Comparison of ENCODE assay signal across 11 cellular contexts in genomic region chr17:80827646-80828643, GRCh38.
DNase-seq lines count a peak whose midpoint lies in the region; ATAC-seq, FAIRE-seq and TF ChIP-seq lines count a peak whose summit lies in the region.
"Had no signal": no experiment of that assay in that cellular context is flagged by ENCODE, and none has a peak within 500 bp of the region (broad histone marks: within the 10 kb centered on the region; RNA-seq: fewer than 3 reads in every experiment).

No MANE protein-coding gene starts in this region.

- POLR2A ChIA-PET in HepG2 (lab: Yijun Ruan, JAX) = no interaction called here
- POLR2A ChIA-PET in activated CD4-positive, alpha-beta memory T cell treated with anti-CD3 and anti-CD28 coated beads, Interleukin-2, amount 10 ng/mL, durations not matched to agents 7 days and 5 days (lab: Charles Lee) = interaction anchor here (1.2 to 1.5 kb wide), 3 partner anchors 19 to 50 kb away, joined by 3 to 5 read pairs (median 3); no protein-coding TSS in a partner anchor

- DNase-seq in HepG2 (ENCODE audit: low spot score) (no peak), NCI-H82 (lab: John Stamatoyannopoulos, UW) (no peak)
- no peak for DNase-seq in activated CD4-positive, alpha-beta memory T cell treated with anti-CD3 and anti-CD28 coated beads, Interleukin-2, amount 10 ng/mL, durations not matched to agents 7 days and 5 days
- DNase-seq in stimulated activated naive CD4-positive, alpha-beta T cell treated with Interleukin-2 at 50 U/mL for 16 hours (lab: John Stamatoyannopoulos, UW) = no peak
- DNase-seq: erythroblast had no signal

- H3K27me3 Mint-ChIP-seq in activated CD4-positive, alpha-beta memory T cell treated with anti-CD3 and anti-CD28 coated beads, Interleukin-2, amount 10 ng/mL, durations not matched to agents 7 days and 5 days = no peaks in the 10 kb centered on the region

- TF ChIP-seq RAD21 in HepG2 (CRISPR knock-in tag; IDR thresholded peaks at IDR 0.05) = no peak

- H3K4me3 ChIP-seq in BLaER1 treated with 17β-estradiol and CSF1 and Interleukin-3, amounts not matched to agents 10 nM and 100 nM = peak overlapping the region in 2 of 10 experiments; percentile 6 to 10; a peak in 2 of 20 replicates
- H3K4me3 ChIP-seq in HUES48 (ENCODE audit: low read depth, low read length) = peak overlapping the region; percentile 20; the same call in 1 of the 2 replicates
- no peak overlapping the region for H3K4me3 ChIP-seq in HepG2 (replicated peaks in 1 of 3; ENCODE audit: insufficient read depth in 1 of 3, low read depth in 2 of 3, low read length in 3 of 3)

- CTCF ChIA-PET in HepG2 (lab: Yijun Ruan, JAX; ENCODE audit: low intra/inter-chr PET ratio, low total read pairs) = no interaction called here
- CTCF ChIA-PET in activated CD4-positive, alpha-beta memory T cell treated with anti-CD3 and anti-CD28 coated beads, Interleukin-2, amount 10 ng/mL, durations not matched to agents 7 days and 5 days (lab: Charles Lee) = no interaction called here

- no TSS peak for BruUV-seq in HepG2 (replicated peaks; lab: Mats Ljungman, UMichigan)

- ATAC-seq in HepG2 = no peak
- no peak for ATAC-seq in HG02852 (IDR thresholded peaks at IDR 0.05; ENCODE audit: unreplicated experiment)
- ATAC-seq: Right ventricle myocardium inferior had no signal

- H3K9ac ChIP-seq in BLaER1 treated with 17β-estradiol and CSF1 and Interleukin-3, amounts not matched to agents 10 nM and 100 nM = peak overlapping the region in 6 of 11 experiments; percentile 0 to 32 (median 18); a peak in 3 of 22 replicates
- H3K9ac ChIP-seq in HUES48 (ENCODE audit: low read depth, low read length) (peak overlapping the region; percentile 21; the same call in 1 of the 2 replicates), HepG2 (ENCODE audit: insufficient read depth, low read depth, low read length) (no peak overlapping the region)

- no peak for TF ChIP-seq EP300 in HepG2 (IDR thresholded peaks at IDR 0.05; ENCODE audit: low read depth in 2 of 2, low read length in 2 of 2)
- no peak for TF ChIP-seq EP300 in HepG2 (CRISPR knock-in tag; IDR thresholded peaks at IDR 0.05; ENCODE audit: borderline replicate concordance)

- no peaks in the 10 kb centered on the region for H3K79me2 ChIP-seq in HepG2 (ENCODE audit: insufficient read depth, low read length)

- H3K27me3 ChIP-seq in BLaER1 treated with 17β-estradiol and CSF1 and Interleukin-3, amounts not matched to agents 10 nM and 100 nM = peaks cover 0 to 34% (median 19%) of the 10 kb centered on the region in 11 experiments; a peak in 14 of 22 replicates
- no peaks in the 10 kb centered on the region for H3K27me3 ChIP-seq in HUES48 (ENCODE audit: control insufficient read depth, insufficient read depth, low read length)
- H3K27me3 ChIP-seq in HepG2 (ENCODE audit: control insufficient read depth in 1 of 2, insufficient read depth in 2 of 2, low read length in 2 of 2) = no peaks in the 10 kb centered on the region

- H3K9me3 Mint-ChIP-seq in activated CD4-positive, alpha-beta memory T cell treated with anti-CD3 and anti-CD28 coated beads, Interleukin-2, amount 10 ng/mL, durations not matched to agents 7 days and 5 days = no peaks in the 10 kb centered on the region

- TF ChIP-seq POLR2A in HepG2 (IDR thresholded peaks at IDR 0.05; ENCODE audit: insufficient read depth in 1 of 2, low read depth in 2 of 2, low read length in 2 of 2) = no peak

- no peak for FAIRE-seq in HepG2 (lab: Jason Lieb, UNC)
- FAIRE-seq: G401.6 had no signal

- peaks cover 25 to 50% (median 33%) of the 10 kb centered on the region in 11 experiments for H3K36me3 ChIP-seq in BLaER1 treated with 17β-estradiol and CSF1 and Interleukin-3, amounts not matched to agents 10 nM and 100 nM
- H3K36me3 ChIP-seq in HUES48 (ENCODE audit: control insufficient read depth, insufficient read depth, low read length) (peaks cover 2% of the 10 kb centered on the region; the same call in 1 of the 2 replicates), HepG2 (replicated peaks in 1 of 2; ENCODE audit: control insufficient read depth in 1 of 2, insufficient read depth in 2 of 2, low read length in 2 of 2) (peaks cover 19 to 43% of the 10 kb centered on the region in 2 experiments; a peak in 4 of 5 replicates)

- peaks cover 47% of the 10 kb centered on the region for H3K36me3 Mint-ChIP-seq in activated CD4-positive, alpha-beta memory T cell treated with anti-CD3 and anti-CD28 coated beads, Interleukin-2, amount 10 ng/mL, durations not matched to agents 7 days and 5 days (ENCODE audit: low read depth)

- H3K27ac ChIP-seq in BLaER1 treated with 17β-estradiol and CSF1 and Interleukin-3, amounts not matched to agents 10 nM and 100 nM = peak overlapping the region in 4 of 11 experiments; percentile 1 to 58 (median 24); a peak in 6 of 22 replicates
- H3K27ac ChIP-seq in HUES48 (ENCODE audit: low read depth, low read length) (peak overlapping the region; percentile 67), adipose tissue (ENCODE audit: low read depth, low read length) (peak overlapping the region; percentile 70), HepG2 (ENCODE audit: extremely low read length, insufficient read depth, low read length) (no peak overlapping the region)

- peaks cover 5 to 91% (median 57%) of the 10 kb centered on the region in 11 experiments; a peak in 20 of 22 replicates for H4K20me1 ChIP-seq in BLaER1 treated with 17β-estradiol and CSF1 and Interleukin-3, amounts not matched to agents 10 nM and 100 nM
- no peaks in the 10 kb centered on the region for H4K20me1 ChIP-seq in HepG2 (ENCODE audit: insufficient read depth, low read length)

- H3K4me3 Mint-ChIP-seq in activated CD4-positive, alpha-beta memory T cell treated with anti-CD3 and anti-CD28 coated beads, Interleukin-2, amount 10 ng/mL, durations not matched to agents 7 days and 5 days = no peak overlapping the region

- peak overlapping the region; percentile 81 to 95 (median 88) for H3K4me2 ChIP-seq in BLaER1 treated with 17β-estradiol and CSF1 and Interleukin-3, amounts not matched to agents 10 nM and 100 nM
- no peak overlapping the region for H3K4me2 ChIP-seq in HepG2 (ENCODE audit: low read depth, low read length)

- H3K4me1 Mint-ChIP-seq in activated CD4-positive, alpha-beta memory T cell treated with anti-CD3 and anti-CD28 coated beads, Interleukin-2, amount 10 ng/mL, durations not matched to agents 7 days and 5 days = peaks cover 54% of the 10 kb centered on the region

- intact Hi-C loops in HepG2 (cut with micrococcal nuclease; ENCODE audit: unreplicated experiment) = no loop called here

- H3K9me3 ChIP-seq in BLaER1 treated with 17β-estradiol and CSF1 and Interleukin-3, amounts not matched to agents 10 nM and 100 nM (replicated peaks in 1 of 11) = no peaks in the 10 kb centered on the region
- H3K9me3 ChIP-seq in HUES48 (ENCODE audit: control insufficient read depth, insufficient read depth, low read length) (no peaks in the 10 kb centered on the region), HepG2 (ENCODE audit: low read length) (no peaks in the 10 kb centered on the region)

- in situ Hi-C loops in HepG2 (cut with HindIII; ENCODE audit: extremely low pct_ligation_motif_present, low pct_unique_long_range_greater_than_20kb) = no loop called here

- TF ChIP-seq CTCF in HepG2 (CRISPR knock-in tag; IDR thresholded peaks at IDR 0.05) = no peak

- no peak overlapping the region for H3K27ac Mint-ChIP-seq in activated CD4-positive, alpha-beta memory T cell treated with anti-CD3 and anti-CD28 coated beads, Interleukin-2, amount 10 ng/mL, durations not matched to agents 7 days and 5 days

- H3K4me1 ChIP-seq in BLaER1 treated with 17β-estradiol and CSF1 and Interleukin-3, amounts not matched to agents 10 nM and 100 nM = peaks cover 32 to 40% (median 39%) of the 10 kb centered on the region in 10 experiments
- peaks cover 30% of the 10 kb centered on the region for H3K4me1 ChIP-seq in HUES48 (ENCODE audit: control insufficient read depth, insufficient read depth, low read length)
- H3K4me1 ChIP-seq in HepG2 (ENCODE audit: insufficient read depth, low read length) = peaks cover 8% of the 10 kb centered on the region

- 87 to 89% (median 87%) methylated on average over 34 of the region's 34 CpGs for WGBS in adipose tissue, 3 donors
- WGBS in HepG2 (ENCODE audit: low lambda C conversion rate) = 98% methylated on average over 27 of the region's 34 CpGs

- no peak overlapping the region for H2AFZ ChIP-seq in HepG2 (ENCODE audit: low read length)

TF ChIP-seq in HepG2, 621 proteins besides CTCF, POLR2A, EP300 and RAD21:
- TF ChIP-seq ZBTB33 (CRISPR knock-in tag; IDR thresholded peaks at IDR 0.05) (no peak), ZNF740 (CRISPR knock-in tag; IDR thresholded peaks at IDR 0.05) (no peak), NR2F1 (CRISPR knock-in tag; IDR thresholded peaks at IDR 0.05) (no peak), NFE2L2 (IDR thresholded peaks at IDR 0.05; ENCODE audit: low read length) (peak; percentile 11; the same call in 1 of the 2 replicates), ZNF777 (CRISPR knock-in tag; IDR thresholded peaks at IDR 0.05) (no peak), MAFK (conservative IDR thresholded peaks at IDR 0.05 in 1 of 2, IDR thresholded peaks at IDR 0.05 in 1 of 2; ENCODE audit: low read length in 2 of 2) (peak; percentile 14 to 32; a peak in 2 of 4 replicates), ZNF20 (CRISPR knock-in tag; IDR thresholded peaks at IDR 0.05) (no peak), MAFF (IDR thresholded peaks at IDR 0.05; ENCODE audit: low read depth, low read length) (peak; percentile 32; the same call in 1 of the 2 replicates), ZNF138 (CRISPR knock-in tag; IDR thresholded peaks at IDR 0.05; ENCODE audit: low read depth) (no peak), PHF20 (CRISPR knock-in tag; IDR thresholded peaks at IDR 0.05) (no peak)
